1 cellular context compared by ENCODE assay signal in the genomic region with DNA sequence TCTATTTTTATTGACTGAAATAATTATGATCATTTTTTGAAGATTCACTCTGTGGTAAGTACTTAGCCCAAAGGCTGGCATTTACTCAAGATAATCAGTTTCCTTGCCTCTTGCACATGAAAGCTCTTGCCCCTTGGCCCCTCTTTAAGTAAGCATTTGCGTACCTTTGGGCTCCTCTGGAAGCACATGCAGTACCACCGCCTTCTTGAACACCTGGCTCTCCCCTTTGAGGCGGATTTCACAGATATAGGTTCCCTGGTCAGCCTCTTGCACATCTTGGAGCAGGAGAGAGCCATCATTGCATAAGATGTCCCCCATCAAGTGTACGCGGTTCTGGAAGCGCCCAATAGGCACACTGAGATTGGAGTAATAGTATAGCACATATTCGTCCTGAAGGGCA.
TF ChIP-seq lines count a peak whose summit lies in the region.

No MANE protein-coding gene starts in this region.

TF ChIP-seq in GM23338, 12 proteins besides CTCF, POLR2A, EP300 and RAD21:
- TF ChIP-seq STAT1 (IDR thresholded peaks at IDR 0.05; ENCODE audit: unreplicated experiment), result no peak
- TF ChIP-seq, protein P1, sequence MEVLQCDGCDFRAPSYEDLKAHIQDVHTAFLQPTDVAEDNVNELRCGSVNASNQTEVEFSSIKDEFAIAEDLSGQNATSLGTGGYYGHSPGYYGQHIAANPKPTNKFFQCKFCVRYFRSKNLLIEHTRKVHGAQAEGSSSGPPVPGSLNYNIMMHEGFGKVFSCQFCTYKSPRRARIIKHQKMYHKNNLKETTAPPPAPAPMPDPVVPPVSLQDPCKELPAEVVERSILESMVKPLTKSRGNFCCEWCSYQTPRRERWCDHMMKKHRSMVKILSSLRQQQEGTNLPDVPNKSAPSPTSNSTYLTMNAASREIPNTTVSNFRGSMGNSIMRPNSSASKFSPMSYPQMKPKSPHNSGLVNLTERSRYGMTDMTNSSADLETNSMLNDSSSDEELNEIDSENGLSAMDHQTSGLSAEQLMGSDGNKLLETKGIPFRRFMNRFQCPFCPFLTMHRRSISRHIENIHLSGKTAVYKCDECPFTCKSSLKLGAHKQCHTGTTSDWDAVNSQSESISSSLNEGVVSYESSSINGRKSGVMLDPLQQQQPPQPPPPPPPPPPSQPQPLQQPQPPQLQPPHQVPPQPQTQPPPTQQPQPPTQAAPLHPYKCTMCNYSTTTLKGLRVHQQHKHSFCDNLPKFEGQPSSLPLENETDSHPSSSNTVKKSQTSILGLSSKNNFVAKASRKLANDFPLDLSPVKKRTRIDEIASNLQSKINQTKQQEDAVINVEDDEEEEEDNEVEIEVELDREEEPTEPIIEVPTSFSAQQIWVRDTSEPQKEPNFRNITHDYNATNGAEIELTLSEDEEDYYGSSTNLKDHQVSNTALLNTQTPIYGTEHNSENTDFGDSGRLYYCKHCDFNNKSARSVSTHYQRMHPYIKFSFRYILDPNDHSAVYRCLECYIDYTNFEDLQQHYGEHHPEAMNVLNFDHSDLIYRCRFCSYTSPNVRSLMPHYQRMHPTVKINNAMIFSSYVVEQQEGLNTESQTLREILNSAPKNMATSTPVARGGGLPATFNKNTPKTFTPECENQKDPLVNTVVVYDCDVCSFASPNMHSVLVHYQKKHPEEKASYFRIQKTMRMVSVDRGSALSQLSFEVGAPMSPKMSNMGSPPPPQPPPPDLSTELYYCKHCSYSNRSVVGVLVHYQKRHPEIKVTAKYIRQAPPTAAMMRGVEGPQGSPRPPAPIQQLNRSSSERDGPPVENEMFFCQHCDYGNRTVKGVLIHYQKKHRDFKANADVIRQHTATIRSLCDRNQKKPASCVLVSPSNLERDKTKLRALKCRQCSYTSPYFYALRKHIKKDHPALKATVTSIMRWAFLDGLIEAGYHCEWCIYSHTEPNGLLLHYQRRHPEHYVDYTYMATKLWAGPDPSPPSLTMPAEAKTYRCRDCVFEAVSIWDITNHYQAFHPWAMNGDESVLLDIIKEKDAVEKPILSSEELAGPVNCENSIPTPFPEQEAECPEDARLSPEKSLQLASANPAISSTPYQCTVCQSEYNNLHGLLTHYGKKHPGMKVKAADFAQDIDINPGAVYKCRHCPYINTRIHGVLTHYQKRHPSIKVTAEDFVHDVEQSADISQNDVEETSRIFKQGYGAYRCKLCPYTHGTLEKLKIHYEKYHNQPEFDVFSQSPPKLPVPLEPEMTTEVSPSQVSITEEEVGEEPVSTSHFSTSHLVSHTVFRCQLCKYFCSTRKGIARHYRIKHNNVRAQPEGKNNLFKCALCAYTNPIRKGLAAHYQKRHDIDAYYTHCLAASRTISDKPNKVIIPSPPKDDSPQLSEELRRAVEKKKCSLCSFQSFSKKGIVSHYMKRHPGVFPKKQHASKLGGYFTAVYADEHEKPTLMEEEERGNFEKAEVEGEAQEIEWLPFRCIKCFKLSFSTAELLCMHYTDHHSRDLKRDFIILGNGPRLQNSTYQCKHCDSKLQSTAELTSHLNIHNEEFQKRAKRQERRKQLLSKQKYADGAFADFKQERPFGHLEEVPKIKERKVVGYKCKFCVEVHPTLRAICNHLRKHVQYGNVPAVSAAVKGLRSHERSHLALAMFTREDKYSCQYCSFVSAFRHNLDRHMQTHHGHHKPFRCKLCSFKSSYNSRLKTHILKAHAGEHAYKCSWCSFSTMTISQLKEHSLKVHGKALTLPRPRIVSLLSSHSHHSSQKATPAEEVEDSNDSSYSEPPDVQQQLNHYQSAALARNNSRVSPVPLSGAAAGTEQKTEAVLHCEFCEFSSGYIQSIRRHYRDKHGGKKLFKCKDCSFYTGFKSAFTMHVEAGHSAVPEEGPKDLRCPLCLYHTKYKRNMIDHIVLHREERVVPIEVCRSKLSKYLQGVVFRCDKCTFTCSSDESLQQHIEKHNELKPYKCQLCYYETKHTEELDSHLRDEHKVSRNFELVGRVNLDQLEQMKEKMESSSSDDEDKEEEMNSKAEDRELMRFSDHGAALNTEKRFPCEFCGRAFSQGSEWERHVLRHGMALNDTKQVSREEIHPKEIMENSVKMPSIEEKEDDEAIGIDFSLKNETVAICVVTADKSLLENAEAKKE (CRISPR knock-in tag; IDR thresholded peaks at IDR 0.05), result no peak
- no peak for TF ChIP-seq EZH2phosphoT487 (IDR thresholded peaks at IDR 0.05; ENCODE audit: unreplicated experiment)
